Comparison of ENCODE assay signal across 8 cellular contexts in genomic region chr3:152257246-152258074, GRCh38. TPM values are rescaled to one million over a fixed set of nuclear protein-coding genes. Genes with fewer than 3 reads are reported as not detected.
A peak's percentile ranks its signal among the peaks of the same experiment; 100 is the strongest.
DNase-seq lines count a peak whose midpoint lies in the region; ATAC-seq lines count a peak whose summit lies in the region.

No MANE protein-coding gene starts in this region.

- no peaks in the 10 kb centered on the region for H3K9me3 Mint-ChIP-seq in naive B cell

- DNase-seq in NCI-H2029 (lab: John Stamatoyannopoulos, UW): peak; percentile 18
- no peak for DNase-seq in NCI-H2029 treated with DMSO at 0.1 percent for 48 hours (lab: John Stamatoyannopoulos, UW)
- DNase-seq in SIG-M5 (lab: John Stamatoyannopoulos, UW): peak; percentile 43
- peak; percentile 56 for DNase-seq in naive B cell
- no peak for DNase-seq in GOT3 (lab: John Stamatoyannopoulos, UW)
- DNase-seq in C1 segment of cervical spinal cord (lab: John Stamatoyannopoulos, UW): no peak
- no peak for DNase-seq in NCI-H1436 treated with DMSO at 0.1 percent for 48 hours (lab: John Stamatoyannopoulos, UW)

- peak; percentile 67 for ATAC-seq in HG02642 (IDR thresholded peaks at IDR 0.05; ENCODE audit: poor library complexity, unreplicated experiment)
- ATAC-seq in naive B cell (ENCODE audit: low read depth in 2 of 2): peak; percentile 70 to 71

- H3K27me3 Mint-ChIP-seq in naive B cell: no peaks in the 10 kb centered on the region

- H3K36me3 Mint-ChIP-seq in naive B cell: peaks cover 0 to 7% of the 10 kb centered on the region in 2 donors

- H3K27ac Mint-ChIP-seq in naive B cell: peak overlapping the region; percentile 8 to 91 (median 74)

- peaks cover 68 to 90% (median 86%) of the 10 kb centered on the region in 3 donors for H3K4me1 Mint-ChIP-seq in naive B cell

- H3K4me3 Mint-ChIP-seq in naive B cell: peak overlapping the region; percentile 57 to 79 (median 71)

RNA-seq across cellular contexts. Expression of gene MBNL1, which starts 11.3 kb away (rescaled TPM):
- 100 to 1,000 TPM; 188 to 346 (median 260) TPM for polyA plus RNA-seq in naive B cell (ENCODE audit: low read depth in 6 of 6)

Comparison
In these comparisons a context has a peak if more than half of its experiments do, and no peak if none do; other contexts are left out.
1. DNase-seq: peak in NCI-H2029 (single experiment), SIG-M5 (single experiment) and naive B cell (single experiment); none in NCI-H2029 treated with DMSO at 0.1 percent for 48 hours (single experiment), GOT3 (single experiment), C1 segment of cervical spinal cord (0 of 14) and NCI-H1436 treated with DMSO at 0.1 percent for 48 hours (single experiment).